2 cellular contexts compared by ENCODE assay signal in the genomic region with DNA sequence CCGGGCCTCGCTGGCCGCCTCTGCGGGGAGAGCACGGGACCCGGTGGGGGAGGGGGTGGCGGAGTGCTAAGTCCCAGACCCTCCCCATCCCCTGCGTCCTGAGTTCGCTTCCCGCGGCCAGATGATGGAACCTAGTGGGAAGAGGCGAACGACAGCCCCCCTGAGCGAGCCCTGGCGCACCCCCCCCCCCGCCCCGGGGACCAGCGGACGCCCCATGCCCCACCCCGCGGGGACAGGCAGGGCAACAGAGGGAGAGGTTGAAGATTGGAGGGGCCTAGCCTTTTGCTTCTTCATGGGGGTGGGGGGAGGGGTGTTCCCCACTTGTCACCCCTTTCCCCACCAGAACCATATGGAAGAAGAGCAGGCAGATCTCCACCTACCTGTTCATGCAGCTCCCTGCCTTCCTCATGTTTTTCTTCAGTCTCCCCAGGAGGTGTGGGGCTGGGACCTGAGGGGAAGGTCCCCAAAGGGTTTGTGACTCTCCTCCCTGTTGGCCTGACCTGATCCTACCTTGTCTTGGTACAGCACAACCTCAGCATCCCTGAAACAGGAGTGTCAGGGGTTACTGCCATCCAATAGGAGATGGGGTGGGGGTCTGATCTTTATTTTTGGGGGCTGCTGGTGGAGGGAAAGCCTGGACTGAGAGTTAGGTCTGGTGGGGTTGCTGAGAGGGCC.
TF ChIP-seq lines count a peak whose summit lies in the region.

No MANE protein-coding gene starts in this region.

TF ChIP-seq in PFSK-1, 5 proteins besides CTCF, POLR2A, EP300 and RAD21 (continued from another document):
- TF ChIP-seq POLR2AphosphoS5 (IDR thresholded peaks at IDR 0.05; ENCODE audit: low read depth, low read length) = peak; percentile 1; the same call in 1 of the 2 replicates
- TF ChIP-seq, protein P1, sequence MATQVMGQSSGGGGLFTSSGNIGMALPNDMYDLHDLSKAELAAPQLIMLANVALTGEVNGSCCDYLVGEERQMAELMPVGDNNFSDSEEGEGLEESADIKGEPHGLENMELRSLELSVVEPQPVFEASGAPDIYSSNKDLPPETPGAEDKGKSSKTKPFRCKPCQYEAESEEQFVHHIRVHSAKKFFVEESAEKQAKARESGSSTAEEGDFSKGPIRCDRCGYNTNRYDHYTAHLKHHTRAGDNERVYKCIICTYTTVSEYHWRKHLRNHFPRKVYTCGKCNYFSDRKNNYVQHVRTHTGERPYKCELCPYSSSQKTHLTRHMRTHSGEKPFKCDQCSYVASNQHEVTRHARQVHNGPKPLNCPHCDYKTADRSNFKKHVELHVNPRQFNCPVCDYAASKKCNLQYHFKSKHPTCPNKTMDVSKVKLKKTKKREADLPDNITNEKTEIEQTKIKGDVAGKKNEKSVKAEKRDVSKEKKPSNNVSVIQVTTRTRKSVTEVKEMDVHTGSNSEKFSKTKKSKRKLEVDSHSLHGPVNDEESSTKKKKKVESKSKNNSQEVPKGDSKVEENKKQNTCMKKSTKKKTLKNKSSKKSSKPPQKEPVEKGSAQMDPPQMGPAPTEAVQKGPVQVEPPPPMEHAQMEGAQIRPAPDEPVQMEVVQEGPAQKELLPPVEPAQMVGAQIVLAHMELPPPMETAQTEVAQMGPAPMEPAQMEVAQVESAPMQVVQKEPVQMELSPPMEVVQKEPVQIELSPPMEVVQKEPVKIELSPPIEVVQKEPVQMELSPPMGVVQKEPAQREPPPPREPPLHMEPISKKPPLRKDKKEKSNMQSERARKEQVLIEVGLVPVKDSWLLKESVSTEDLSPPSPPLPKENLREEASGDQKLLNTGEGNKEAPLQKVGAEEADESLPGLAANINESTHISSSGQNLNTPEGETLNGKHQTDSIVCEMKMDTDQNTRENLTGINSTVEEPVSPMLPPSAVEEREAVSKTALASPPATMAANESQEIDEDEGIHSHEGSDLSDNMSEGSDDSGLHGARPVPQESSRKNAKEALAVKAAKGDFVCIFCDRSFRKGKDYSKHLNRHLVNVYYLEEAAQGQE (IDR thresholded peaks at IDR 0.05; ENCODE audit: insufficient read depth in 1 of 2, low read depth in 2 of 2, low read length in 2 of 2) = no peak
- TF ChIP-seq SIN3A (IDR thresholded peaks at IDR 0.05; ENCODE audit: borderline replicate concordance, insufficient read depth, low read length) = no peak

TF ChIP-seq in endothelial cell of umbilical vein, 7 proteins besides CTCF, POLR2A, EP300 and RAD21 (continued from another document):
- TF ChIP-seq, protein P2, sequence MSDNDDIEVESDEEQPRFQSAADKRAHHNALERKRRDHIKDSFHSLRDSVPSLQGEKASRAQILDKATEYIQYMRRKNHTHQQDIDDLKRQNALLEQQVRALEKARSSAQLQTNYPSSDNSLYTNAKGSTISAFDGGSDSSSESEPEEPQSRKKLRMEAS (IDR thresholded peaks at IDR 0.05; ENCODE audit: insufficient read depth, insufficient read length) = no peak
- TF ChIP-seq GATA2 (IDR thresholded peaks at IDR 0.05; ENCODE audit: insufficient read depth, insufficient read length, low read depth, low read length) (no peak), EZH2 (IDR thresholded peaks at IDR 0.05; ENCODE audit: borderline replicate concordance, low read depth, low read length, severe bottlenecking) (no peak), JUN (IDR thresholded peaks at IDR 0.05; ENCODE audit: borderline replicate concordance, insufficient read depth, insufficient read length, low read depth) (no peak), FOS (IDR thresholded peaks at IDR 0.05; ENCODE audit: borderline replicate concordance, insufficient read depth, low read length) (no peak)
